In genomic region chr1:15409400-15410222, GRCh38 we compare ENCODE assay signal across 8 cellular contexts. TPM values are rescaled to one million over a fixed set of nuclear protein-coding genes. Genes with fewer than 3 reads are reported as not detected.
DNase-seq lines count a peak whose midpoint lies in the region; ATAC-seq and TF ChIP-seq lines count a peak whose summit lies in the region.

Gene EFHD2, plus strand, starts transcription at chr1:15409888. Its CDS starts 84 bp downstream, at chr1:15409972.

- H3K9me3 ChIP-seq in DOHH2 (ENCODE audit: control insufficient read depth, insufficient read depth, low read length) (no peaks in the 10 kb centered on the region), SK-N-SH (no peaks in the 10 kb centered on the region), osteoblast (ENCODE audit: low read depth, low read length) (no peaks in the 10 kb centered on the region)

- WGBS in SK-N-SH (ENCODE audit: low lambda C conversion rate) = 2% methylated on average over 25 of the region's 99 CpGs

- TF ChIP-seq CTCF in DOHH2 (IDR thresholded peaks at IDR 0.05; ENCODE audit: low read depth, low read length, poor library complexity, severe bottlenecking) = no peak
- no peak for TF ChIP-seq CTCF in GM23338 (conservative IDR thresholded peaks at IDR 0.05; ENCODE audit: low read depth in 2 of 2)
- no peak for TF ChIP-seq CTCF in SK-N-SH (IDR thresholded peaks at IDR 0.05)
- no peak for TF ChIP-seq CTCF in osteoblast (IDR thresholded peaks at IDR 0.05; ENCODE audit: extremely low read depth, low read depth, low read length)

- CTCF ChIA-PET in SK-N-SH (lab: Yijun Ruan, JAX) = interaction anchor here (0.6 to 3.7 kb wide), 5 partner anchors 10 to 86 kb away, joined by 3 to 35 read pairs (median 5); no protein-coding TSS in a partner anchor
- CTCF ChIA-PET in activated naive CD4-positive, alpha-beta T cell treated with anti-CD3 and anti-CD28 coated beads, Interleukin-2, amount 10 ng/mL, durations not matched to agents 7 days and 5 days (lab: Charles Lee) = no interaction called here

- H3K79me2 ChIP-seq in DOHH2 (ENCODE audit: control insufficient read depth, low read length) (peaks cover 48% of the 10 kb centered on the region), GM23338 (replicated peaks; ENCODE audit: insufficient read depth) (no peaks in the 10 kb centered on the region), SK-N-SH (ENCODE audit: insufficient read depth) (peaks cover 46% of the 10 kb centered on the region), osteoblast (ENCODE audit: insufficient read depth, low read length) (peaks cover 44% of the 10 kb centered on the region)

- peaks cover 15% of the 10 kb centered on the region; the same call in 1 of the 2 replicates for H4K20me1 ChIP-seq in DOHH2 (ENCODE audit: control insufficient read depth, insufficient read depth, low read depth, low read length)
- no peaks in the 10 kb centered on the region for H4K20me1 ChIP-seq in GM23338 (replicated peaks; ENCODE audit: insufficient read depth)
- peaks cover 28% of the 10 kb centered on the region for H4K20me1 ChIP-seq in SK-N-SH (ENCODE audit: insufficient read depth)
- peaks cover 30% of the 10 kb centered on the region for H4K20me1 ChIP-seq in osteoblast (ENCODE audit: insufficient read depth, low read length)

- H3K27me3 ChIP-seq in DOHH2 (ENCODE audit: control insufficient read depth, low read length) = peaks cover 29% of the 10 kb centered on the region
- H3K27me3 ChIP-seq in GM23338 (ENCODE audit: insufficient read depth) = peaks cover 24% of the 10 kb centered on the region
- no peaks in the 10 kb centered on the region for H3K27me3 ChIP-seq in SK-N-SH (ENCODE audit: insufficient read depth)
- H3K27me3 ChIP-seq in osteoblast (ENCODE audit: insufficient read depth, low read length) = no peaks in the 10 kb centered on the region

- no peak for TF ChIP-seq EP300 in SK-N-SH (IDR thresholded peaks at IDR 0.05; ENCODE audit: borderline replicate concordance in 1 of 2, low read depth in 1 of 2, low read length in 1 of 2)

- peaks cover 21% of the 10 kb centered on the region for H3K36me3 ChIP-seq in DOHH2 (ENCODE audit: control insufficient read depth, low read length)
- no peaks in the 10 kb centered on the region for H3K36me3 ChIP-seq in GM23338 (ENCODE audit: insufficient read depth)
- peaks cover 0 to 4% of the 10 kb centered on the region in 2 experiments for H3K36me3 ChIP-seq in SK-N-SH (replicated peaks in 1 of 2; ENCODE audit: control insufficient read depth in 1 of 2, insufficient read depth in 2 of 2, low read length in 1 of 2)
- H3K36me3 ChIP-seq in osteoblast (ENCODE audit: insufficient read depth, low read length) = peaks cover 10% of the 10 kb centered on the region

- DNase-seq in GM23338 (ENCODE audit: low spot score) (peak; percentile 87), M059J (ENCODE audit: low read depth) (peak; percentile 83), SK-N-SH (peak; percentile 96), globus pallidus (ENCODE audit: low spot score) (peak; percentile 48), osteoblast (ENCODE audit: insufficient read length, low spot score, missing footprints) (peak; percentile 99)
- DNase-seq in activated naive CD4-positive, alpha-beta T cell treated with anti-CD3 and anti-CD28 coated beads, Interleukin-2, amount 10 ng/mL, durations not matched to agents 7 days and 5 days = peak; percentile 89

- H3K9me2 ChIP-seq in DOHH2 (replicated peaks; ENCODE audit: control insufficient read depth, low read length) = no peaks in the 10 kb centered on the region
- no peaks in the 10 kb centered on the region for H3K9me2 ChIP-seq in GM23338 (ENCODE audit: insufficient read depth)
- H3K9me2 ChIP-seq in SK-N-SH = no peaks in the 10 kb centered on the region

- H3F3A ChIP-seq in DOHH2 (ENCODE audit: control insufficient read depth, insufficient read depth) (peaks cover 8% of the 10 kb centered on the region), GM23338 (replicated peaks; ENCODE audit: low read depth) (no peaks in the 10 kb centered on the region), SK-N-SH (replicated peaks; ENCODE audit: insufficient read depth) (peaks cover 20% of the 10 kb centered on the region)

- peak within 1 kb of the TSS; percentile 81 for H3K4me3 Mint-ChIP-seq in GM23338
- peak within 1 kb of the TSS; percentile 94 for H3K4me3 Mint-ChIP-seq in activated naive CD4-positive, alpha-beta T cell treated with anti-CD3 and anti-CD28 coated beads, Interleukin-2, amount 10 ng/mL, durations not matched to agents 7 days and 5 days

- peaks cover 25% of the 10 kb centered on the region for H3K4me1 Mint-ChIP-seq in GM23338
- peaks cover 29% of the 10 kb centered on the region for H3K4me1 Mint-ChIP-seq in activated naive CD4-positive, alpha-beta T cell treated with anti-CD3 and anti-CD28 coated beads, Interleukin-2, amount 10 ng/mL, durations not matched to agents 7 days and 5 days

- no peaks in the 10 kb centered on the region; the same call in 2 of the 3 replicates for H3K9me3 Mint-ChIP-seq in GM23338
- H3K9me3 Mint-ChIP-seq in activated naive CD4-positive, alpha-beta T cell treated with anti-CD3 and anti-CD28 coated beads, Interleukin-2, amount 10 ng/mL, durations not matched to agents 7 days and 5 days = no peaks in the 10 kb centered on the region

- H3K4me2 ChIP-seq in DOHH2 (ENCODE audit: low read length) (peak within 1 kb of the TSS; percentile 80), GM23338 (peak within 1 kb of the TSS; percentile 91), SK-N-SH (peak within 1 kb of the TSS; percentile 96), osteoblast (ENCODE audit: insufficient read depth, low read length) (peak within 1 kb of the TSS; percentile 98)

- peak within 1 kb of the TSS; percentile 11; the same call in 1 of the 2 replicates for H3K27ac ChIP-seq in DOHH2 (ENCODE audit: low read depth, low read length)
- no peak within 1 kb of the TSS for H3K27ac ChIP-seq in GM23338 (ENCODE audit: low read depth)
- H3K27ac ChIP-seq in SK-N-SH (ENCODE audit: low read depth in 2 of 2, low read length in 1 of 2) = peak within 1 kb of the TSS; percentile 65 to 77; a peak in 3 of 4 replicates
- H3K27ac ChIP-seq in osteoblast (ENCODE audit: low read depth, low read length) = peak within 1 kb of the TSS; percentile 76
- peak within 1 kb of the TSS; percentile 45 for H3K27ac ChIP-seq in temporal lobe (ENCODE audit: low read depth, low read length)

- 0 out of 2 replicates have a peak within 1 kb of the TSS, but pooled peaks have one; percentile 31 for H3K27ac Mint-ChIP-seq in GM23338
- peak within 1 kb of the TSS; percentile 84 for H3K27ac Mint-ChIP-seq in activated naive CD4-positive, alpha-beta T cell treated with anti-CD3 and anti-CD28 coated beads, Interleukin-2, amount 10 ng/mL, durations not matched to agents 7 days and 5 days

- H3K27me3 Mint-ChIP-seq in GM23338 (ENCODE audit: insufficient read depth, low read depth, poor library complexity) = peaks cover 28% of the 10 kb centered on the region
- peaks cover 47% of the 10 kb centered on the region for H3K27me3 Mint-ChIP-seq in activated naive CD4-positive, alpha-beta T cell treated with anti-CD3 and anti-CD28 coated beads, Interleukin-2, amount 10 ng/mL, durations not matched to agents 7 days and 5 days

- ATAC-seq in GM23338 = peak; percentile 84

- no peak for TF ChIP-seq RAD21 in SK-N-SH (IDR thresholded peaks at IDR 0.05; ENCODE audit: low read length)

- POLR2A ChIA-PET in SK-N-SH (lab: Yijun Ruan, JAX) = no interaction called here

- H3K4me1 ChIP-seq in DOHH2 (ENCODE audit: control insufficient read depth, low read length) (peaks cover 22% of the 10 kb centered on the region), GM23338 (ENCODE audit: insufficient read depth) (peaks cover 10% of the 10 kb centered on the region), SK-N-SH (ENCODE audit: control insufficient read depth in 1 of 2, insufficient read depth in 2 of 2, low read depth in 1 of 2, low read length in 1 of 2) (peaks cover 30 to 36% of the 10 kb centered on the region in 2 experiments; a peak in 3 of 4 replicates), osteoblast (ENCODE audit: insufficient read depth, low read length) (peaks cover 39% of the 10 kb centered on the region)

- H3K4me3 ChIP-seq in DOHH2 (ENCODE audit: low read length) (peak within 1 kb of the TSS; percentile 94), GM23338 (peak within 1 kb of the TSS; percentile 79), SK-N-SH (ENCODE audit: low read depth in 2 of 2, low read length in 1 of 2) (peak within 1 kb of the TSS; percentile 84 to 92), osteoblast (ENCODE audit: insufficient read depth, low read length) (peak within 1 kb of the TSS; percentile 90)

- peak within 1 kb of the TSS; percentile 99 for H2AFZ ChIP-seq in GM23338
- peak within 1 kb of the TSS; percentile 85; the same call in 1 of the 2 replicates for H2AFZ ChIP-seq in SK-N-SH (ENCODE audit: low read depth)
- H2AFZ ChIP-seq in osteoblast (ENCODE audit: low read length) = peak within 1 kb of the TSS; percentile 70

- H3K36me3 Mint-ChIP-seq in GM23338 (ENCODE audit: low read depth) = no peaks in the 10 kb centered on the region
- peaks cover 12% of the 10 kb centered on the region for H3K36me3 Mint-ChIP-seq in activated naive CD4-positive, alpha-beta T cell treated with anti-CD3 and anti-CD28 coated beads, Interleukin-2, amount 10 ng/mL, durations not matched to agents 7 days and 5 days

- H3K9ac ChIP-seq in SK-N-SH = peak within 1 kb of the TSS; percentile 88

TF ChIP-seq in GM23338, 12 proteins besides CTCF, POLR2A, EP300 and RAD21:
- TF ChIP-seq NANOG (IDR thresholded peaks at IDR 0.05; ENCODE audit: borderline replicate concordance) (no peak), CREB1 (CRISPR knock-in tag; IDR thresholded peaks at IDR 0.05; ENCODE audit: low read depth) (peak; percentile 58), POLR2AphosphoS5 (IDR thresholded peaks at IDR 0.05; ENCODE audit: low read depth) (peak; percentile 68)
TF ChIP-seq in GM23338: peak in this region for 2.

TF ChIP-seq in SK-N-SH, 30 proteins besides CTCF, POLR2A, EP300 and RAD21 (continues in another document):
- TF ChIP-seq FOSL2 (IDR thresholded peaks at IDR 0.05; ENCODE audit: borderline replicate concordance, low read depth) = no peak
- no peak for TF ChIP-seq USF1 (IDR thresholded peaks at IDR 0.05; ENCODE audit: borderline replicate concordance, low read depth)
- peak; percentile 46 for TF ChIP-seq MXI1 (IDR thresholded peaks at IDR 0.05; ENCODE audit: low read depth, low read length)
- TF ChIP-seq RXRA (IDR thresholded peaks at IDR 0.05; ENCODE audit: borderline replicate concordance, low read depth) = no peak

RNA-seq across cellular contexts. Expression of gene EFHD2, which starts in this region (rescaled TPM):
- total RNA-seq in GM23338 (2014; rRNA removed; shearing (Covaris generic)) = 22.8 and 23.7 TPM in 2 replicates
- polyA plus RNA-seq in GM23338 (2016; fragmentation: Nextera tagmentation; extraction: Ambion mirVana) (19.3 and 22.8 TPM in 2 replicates), SK-N-SH (2012; rRNA removed) (45.1 and 59.8 TPM in 2 replicates)
- 70.7 and 107 TPM in 2 replicates for total RNA-seq in M059J (2014; rRNA removed; shearing (Covaris generic))
- polyA plus RNA-seq in SK-N-SH (2012; cell fraction: cytosol; rRNA removed) = 36.4 and 48.6 TPM in 2 replicates
- 55.1 and 74.5 TPM in 2 replicates for polyA plus RNA-seq in SK-N-SH (2012; cell fraction: nucleus; rRNA removed)
- total RNA-seq in osteoblast (35.8 and 36.8 TPM in 2 replicates), temporal lobe (7.9 TPM)

Comparison
In these comparisons a context has a peak if more than half of its experiments do, and no peak if none do; other contexts are left out.
1. DNase-seq: peak in every context shown above with its lines; median percentile 99 in osteoblast; 96 in SK-N-SH; 89 in activated naive CD4-positive, alpha-beta T cell treated with anti-CD3 and anti-CD28 coated beads, Interleukin-2, amount 10 ng/mL, durations not matched to agents 7 days and 5 days; 87 in GM23338; 83 in M059J; 48 in globus pallidus.